1 cellular context compared by ENCODE assay signal in the genomic region with DNA sequence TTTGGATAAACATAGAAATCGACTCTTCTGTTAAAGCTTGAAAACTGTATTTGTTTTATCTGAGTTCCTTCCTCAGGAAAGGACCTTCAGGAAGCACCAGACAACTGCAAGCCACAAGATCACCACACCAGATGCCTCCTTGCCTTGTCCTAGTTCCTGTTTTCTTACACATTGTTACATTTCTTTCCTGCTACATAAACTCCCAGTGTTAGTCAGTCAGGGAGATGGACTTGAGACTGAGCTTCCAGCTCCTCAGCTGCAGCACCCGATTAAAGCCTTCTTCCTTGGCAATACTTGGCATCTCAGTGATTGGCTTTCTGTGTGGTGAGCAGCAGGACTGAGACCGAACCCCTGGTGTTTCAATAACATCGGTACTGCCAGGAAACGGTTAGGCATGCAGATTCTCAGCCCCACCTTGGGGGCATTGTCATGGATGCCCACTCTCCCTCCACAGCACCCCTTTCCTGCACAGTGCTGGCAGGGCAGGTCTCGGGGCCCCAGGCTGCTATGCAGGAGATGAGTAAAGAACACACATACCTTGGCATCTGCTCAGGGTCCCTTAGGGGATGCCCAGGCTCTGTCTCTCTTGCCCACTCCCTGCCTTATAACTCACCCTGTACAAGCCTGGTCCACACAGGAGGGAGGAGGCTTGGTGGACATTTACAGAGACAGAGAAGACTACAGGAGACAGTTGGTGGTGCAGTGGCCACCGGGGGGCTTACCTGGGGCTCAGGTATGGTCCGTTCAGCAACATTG.
TF ChIP-seq lines count a peak whose summit lies in the region.

No MANE protein-coding gene starts in this region.

TF ChIP-seq in HepG2, 621 proteins besides CTCF, POLR2A, EP300 and RAD21:
- TF ChIP-seq, protein P1, sequence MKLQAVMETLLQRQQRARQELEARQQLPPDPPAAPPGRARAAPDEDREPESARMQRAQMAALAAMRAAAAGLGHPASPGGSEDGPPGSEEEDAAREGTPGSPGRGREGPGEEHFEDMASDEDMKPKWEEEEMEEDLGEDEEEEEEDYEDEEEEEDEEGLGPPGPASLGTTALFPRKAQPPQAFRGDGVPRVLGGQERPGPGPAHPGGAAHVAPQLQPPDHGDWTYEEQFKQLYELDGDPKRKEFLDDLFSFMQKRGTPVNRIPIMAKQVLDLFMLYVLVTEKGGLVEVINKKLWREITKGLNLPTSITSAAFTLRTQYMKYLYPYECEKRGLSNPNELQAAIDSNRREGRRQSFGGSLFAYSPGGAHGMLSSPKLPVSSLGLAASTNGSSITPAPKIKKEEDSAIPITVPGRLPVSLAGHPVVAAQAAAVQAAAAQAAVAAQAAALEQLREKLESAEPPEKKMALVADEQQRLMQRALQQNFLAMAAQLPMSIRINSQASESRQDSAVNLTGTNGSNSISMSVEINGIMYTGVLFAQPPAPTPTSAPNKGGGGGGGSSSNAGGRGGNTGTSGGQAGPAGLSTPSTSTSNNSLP (IDR thresholded peaks at IDR 0.05; ENCODE audit: low read depth, low read length), result no peak
- TF ChIP-seq ZNF124 (CRISPR knock-in tag; IDR thresholded peaks at IDR 0.05), result peak; percentile 100
- no peak for TF ChIP-seq HES4 (CRISPR knock-in tag; IDR thresholded peaks at IDR 0.05; ENCODE audit: borderline replicate concordance)
- no peak for TF ChIP-seq MAF1 (CRISPR knock-in tag; IDR thresholded peaks at IDR 0.05; ENCODE audit: borderline replicate concordance)
- no peak for TF ChIP-seq JUND (CRISPR knock-in tag; IDR thresholded peaks at IDR 0.05)
- TF ChIP-seq ZNF83 (CRISPR knock-in tag; IDR thresholded peaks at IDR 0.05; ENCODE audit: borderline replicate concordance), result no peak
- TF ChIP-seq ZNF530 (CRISPR knock-in tag; IDR thresholded peaks at IDR 0.05; ENCODE audit: low read depth), result no peak
- TF ChIP-seq GFI1 (CRISPR knock-in tag; IDR thresholded peaks at IDR 0.05; ENCODE audit: borderline replicate concordance), result no peak
- TF ChIP-seq ZNF496 (CRISPR knock-in tag; IDR thresholded peaks at IDR 0.05; ENCODE audit: insufficient replicate concordance), result no peak
- TF ChIP-seq, protein P2, sequence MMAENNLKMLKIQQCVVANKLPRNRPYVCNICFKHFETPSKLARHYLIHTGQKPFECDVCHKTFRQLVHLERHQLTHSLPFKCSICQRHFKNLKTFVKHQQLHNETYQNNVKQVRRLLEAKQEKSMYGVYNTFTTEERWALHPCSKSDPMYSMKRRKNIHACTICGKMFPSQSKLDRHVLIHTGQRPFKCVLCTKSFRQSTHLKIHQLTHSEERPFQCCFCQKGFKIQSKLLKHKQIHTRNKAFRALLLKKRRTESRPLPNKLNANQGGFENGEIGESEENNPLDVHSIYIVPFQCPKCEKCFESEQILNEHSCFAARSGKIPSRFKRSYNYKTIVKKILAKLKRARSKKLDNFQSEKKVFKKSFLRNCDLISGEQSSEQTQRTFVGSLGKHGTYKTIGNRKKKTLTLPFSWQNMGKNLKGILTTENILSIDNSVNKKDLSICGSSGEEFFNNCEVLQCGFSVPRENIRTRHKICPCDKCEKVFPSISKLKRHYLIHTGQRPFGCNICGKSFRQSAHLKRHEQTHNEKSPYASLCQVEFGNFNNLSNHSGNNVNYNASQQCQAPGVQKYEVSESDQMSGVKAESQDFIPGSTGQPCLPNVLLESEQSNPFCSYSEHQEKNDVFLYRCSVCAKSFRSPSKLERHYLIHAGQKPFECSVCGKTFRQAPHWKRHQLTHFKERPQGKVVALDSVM (CRISPR knock-in tag; IDR thresholded peaks at IDR 0.05), result no peak
- 0 out of 2 replicates have a peak, but pooled peaks have one; percentile 20 for TF ChIP-seq ZNF350 (CRISPR knock-in tag; IDR thresholded peaks at IDR 0.05; ENCODE audit: borderline replicate concordance, low read depth)
- TF ChIP-seq, protein P3, sequence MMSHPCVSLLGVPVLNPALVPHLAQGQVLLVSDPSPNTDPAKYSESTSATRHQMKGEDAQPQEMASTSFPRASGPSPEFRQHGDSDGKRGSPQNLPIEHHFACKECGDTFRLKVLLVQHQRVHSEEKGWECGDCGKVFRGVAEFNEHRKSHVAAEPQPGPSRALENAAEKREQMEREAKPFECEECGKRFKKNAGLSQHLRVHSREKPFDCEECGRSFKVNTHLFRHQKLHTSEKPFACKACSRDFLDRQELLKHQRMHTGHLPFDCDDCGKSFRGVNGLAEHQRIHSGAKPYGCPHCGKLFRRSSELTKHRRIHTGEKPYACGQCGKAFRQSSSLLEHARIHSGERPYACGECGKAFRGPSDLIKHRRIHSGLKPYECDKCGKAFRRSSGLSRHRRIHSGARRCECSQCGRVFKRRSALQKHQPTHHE (CRISPR knock-in tag; IDR thresholded peaks at IDR 0.05; ENCODE audit: borderline replicate concordance), result no peak
- TF ChIP-seq EZH2 (conservative IDR thresholded peaks at IDR 0.05; ENCODE audit: low read depth, low read length), result no peak
- TF ChIP-seq, protein P4, sequence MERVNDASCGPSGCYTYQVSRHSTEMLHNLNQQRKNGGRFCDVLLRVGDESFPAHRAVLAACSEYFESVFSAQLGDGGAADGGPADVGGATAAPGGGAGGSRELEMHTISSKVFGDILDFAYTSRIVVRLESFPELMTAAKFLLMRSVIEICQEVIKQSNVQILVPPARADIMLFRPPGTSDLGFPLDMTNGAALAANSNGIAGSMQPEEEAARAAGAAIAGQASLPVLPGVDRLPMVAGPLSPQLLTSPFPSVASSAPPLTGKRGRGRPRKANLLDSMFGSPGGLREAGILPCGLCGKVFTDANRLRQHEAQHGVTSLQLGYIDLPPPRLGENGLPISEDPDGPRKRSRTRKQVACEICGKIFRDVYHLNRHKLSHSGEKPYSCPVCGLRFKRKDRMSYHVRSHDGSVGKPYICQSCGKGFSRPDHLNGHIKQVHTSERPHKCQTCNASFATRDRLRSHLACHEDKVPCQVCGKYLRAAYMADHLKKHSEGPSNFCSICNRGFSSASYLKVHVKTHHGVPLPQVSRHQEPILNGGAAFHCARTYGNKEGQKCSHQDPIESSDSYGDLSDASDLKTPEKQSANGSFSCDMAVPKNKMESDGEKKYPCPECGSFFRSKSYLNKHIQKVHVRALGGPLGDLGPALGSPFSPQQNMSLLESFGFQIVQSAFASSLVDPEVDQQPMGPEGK (CRISPR knock-in tag; IDR thresholded peaks at IDR 0.05), result no peak
- no peak for TF ChIP-seq NKX3-1 (CRISPR knock-in tag; IDR thresholded peaks at IDR 0.05)
- TF ChIP-seq, protein P5, sequence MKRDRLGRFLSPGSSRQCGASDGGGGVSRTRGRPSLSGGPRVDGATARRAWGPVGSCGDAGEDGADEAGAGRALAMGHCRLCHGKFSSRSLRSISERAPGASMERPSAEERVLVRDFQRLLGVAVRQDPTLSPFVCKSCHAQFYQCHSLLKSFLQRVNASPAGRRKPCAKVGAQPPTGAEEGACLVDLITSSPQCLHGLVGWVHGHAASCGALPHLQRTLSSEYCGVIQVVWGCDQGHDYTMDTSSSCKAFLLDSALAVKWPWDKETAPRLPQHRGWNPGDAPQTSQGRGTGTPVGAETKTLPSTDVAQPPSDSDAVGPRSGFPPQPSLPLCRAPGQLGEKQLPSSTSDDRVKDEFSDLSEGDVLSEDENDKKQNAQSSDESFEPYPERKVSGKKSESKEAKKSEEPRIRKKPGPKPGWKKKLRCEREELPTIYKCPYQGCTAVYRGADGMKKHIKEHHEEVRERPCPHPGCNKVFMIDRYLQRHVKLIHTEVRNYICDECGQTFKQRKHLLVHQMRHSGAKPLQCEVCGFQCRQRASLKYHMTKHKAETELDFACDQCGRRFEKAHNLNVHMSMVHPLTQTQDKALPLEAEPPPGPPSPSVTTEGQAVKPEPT (CRISPR knock-in tag; IDR thresholded peaks at IDR 0.05; ENCODE audit: low read depth), result no peak
